Comparison of ENCODE assay signal across 8 cellular contexts in the genomic region with DNA sequence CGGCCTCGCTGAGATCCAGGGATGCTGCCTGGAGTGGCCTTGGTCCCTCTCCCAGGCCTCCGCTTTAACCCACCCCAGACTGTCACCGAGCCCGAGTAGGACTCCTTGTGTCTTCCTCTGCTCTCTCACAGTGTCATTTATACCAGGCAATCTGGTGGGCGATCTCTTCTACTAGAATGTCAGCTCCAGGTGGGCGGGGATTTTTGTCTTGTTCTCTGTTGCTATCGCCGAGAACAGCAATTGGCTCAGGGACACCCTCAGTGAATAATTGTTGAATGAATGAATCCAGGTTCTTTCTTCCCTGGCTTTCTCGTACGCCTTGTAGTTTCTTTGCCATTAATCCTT. TPM values are rescaled to one million over a fixed set of nuclear protein-coding genes. Genes with fewer than 3 reads are reported as not detected.
A peak's percentile ranks its signal among the peaks of the same experiment; 100 is the strongest.
DNase-seq lines count a peak whose midpoint lies in the region; ATAC-seq and TF ChIP-seq lines count a peak whose summit lies in the region.

No MANE protein-coding gene starts in this region.

- no peak overlapping the region for H2AK5ac ChIP-seq in mesendoderm (ENCODE audit: low read length)

- no peak for ATAC-seq in HG02610 (IDR thresholded peaks at IDR 0.05; ENCODE audit: unreplicated experiment)

- H2BK15ac ChIP-seq in mesendoderm (replicated peaks; ENCODE audit: low read depth), result no peak overlapping the region

- H3K23ac ChIP-seq in mesendoderm (ENCODE audit: low read length), result peak overlapping the region; percentile 25

- peaks cover 58% of the 10 kb centered on the region for H3K36me3 ChIP-seq in NT2/D1 (ENCODE audit: insufficient read depth, insufficient read length, low read length)
- H3K36me3 ChIP-seq in breast epithelium, result peaks cover 6% of the 10 kb centered on the region
- H3K36me3 ChIP-seq in mesendoderm (ENCODE audit: control insufficient read depth, insufficient read depth, low read length), result peaks cover 9% of the 10 kb centered on the region

- H3K27me3 ChIP-seq in NT2/D1 (ENCODE audit: insufficient read depth, insufficient read length) (no peaks in the 10 kb centered on the region), breast epithelium (no peaks in the 10 kb centered on the region), mesendoderm (ENCODE audit: insufficient read depth, low read length, poor library complexity) (no peaks in the 10 kb centered on the region)

- TF ChIP-seq CTCF in breast epithelium (IDR thresholded peaks at IDR 0.05), result no peak

- no CpG with 5 or more reads among the region's 11 CpGs for WGBS in mesendoderm (ENCODE audit: extremely low coverage, insufficient coverage, low lambda C conversion rate)

- peak overlapping the region; percentile 28 for H3K4ac ChIP-seq in mesendoderm (ENCODE audit: low read depth, low read length)

- no peak overlapping the region for H2BK5ac ChIP-seq in mesendoderm (ENCODE audit: low read length)

- H3K18ac ChIP-seq in mesendoderm (ENCODE audit: low read length), result no peak overlapping the region

- no peak overlapping the region for H4K8ac ChIP-seq in mesendoderm (ENCODE audit: low read depth, low read length)

- peaks cover 26% of the 10 kb centered on the region for H3K79me2 ChIP-seq in mesendoderm (ENCODE audit: control insufficient read depth, insufficient read depth, low read length)

- H3K9me3 ChIP-seq in NT2/D1 (ENCODE audit: insufficient read depth, low read length) (no peaks in the 10 kb centered on the region), breast epithelium (no peaks in the 10 kb centered on the region)

- H3K4me1 ChIP-seq in NT2/D1 (ENCODE audit: insufficient read depth, insufficient read length) (no peaks in the 10 kb centered on the region), breast epithelium (peaks cover 9 to 19% of the 10 kb centered on the region in 2 donors), mesendoderm (ENCODE audit: control insufficient read depth, low read depth, low read length) (peaks cover 3% of the 10 kb centered on the region)

- peak overlapping the region; percentile 99 for H3K4me3 ChIP-seq in NT2/D1 (ENCODE audit: insufficient read length, low read depth)
- H3K4me3 ChIP-seq in breast epithelium, result peak overlapping the region; percentile 78 to 95 (median 90)
- peak overlapping the region; percentile 56 for H3K4me3 ChIP-seq in mesendoderm (ENCODE audit: low read length)

- intact Hi-C loops in breast epithelium (cut with DNase I; ENCODE audit: low total_unique reads), result no loop called here

- peak overlapping the region; percentile 76 for H3K4me2 ChIP-seq in mesendoderm (ENCODE audit: low read length)

- H3K56ac ChIP-seq in mesendoderm (ENCODE audit: low read length), result peak overlapping the region; percentile 87

- no peak overlapping the region for H4K5ac ChIP-seq in mesendoderm (ENCODE audit: low read length)

- no peak overlapping the region for H2BK120ac ChIP-seq in mesendoderm (ENCODE audit: low read depth, low read length)

- no peak for TF ChIP-seq POLR2A in breast epithelium (IDR thresholded peaks at IDR 0.05)

- peak; percentile 5 for DNase-seq in COLO829 (ENCODE audit: low spot score)
- DNase-seq in NT2/D1 (ENCODE audit: low read depth, low spot score), result no peak
- DNase-seq in breast epithelium (ENCODE audit: low spot score in 2 of 2), result no peak
- DNase-seq in mesendoderm, result peak; percentile 49
- peak; percentile 55 for DNase-seq in stimulated activated naive CD4-positive, alpha-beta T cell treated with Interleukin-2 at 50 U/mL for 16 hours (lab: John Stamatoyannopoulos, UW)
- DNase-seq in NCI-H1048 (lab: John Stamatoyannopoulos, UW), result no peak
- no peak for DNase-seq in SKM-1 treated with dmso at 0.1 percent for 144 hours (lab: John Stamatoyannopoulos, UW; ENCODE audit: unreplicated experiment)

- H3K9ac ChIP-seq in NT2/D1 (ENCODE audit: insufficient read length, low read depth), result peak overlapping the region; percentile 89
- peak overlapping the region; percentile 72 for H3K9ac ChIP-seq in mesendoderm (ENCODE audit: low read length)

- H3K79me1 ChIP-seq in mesendoderm (ENCODE audit: low read length), result peaks cover 26% of the 10 kb centered on the region

- H3K27ac ChIP-seq in breast epithelium, result peak overlapping the region; percentile 88 to 95
- H3K27ac ChIP-seq in mesendoderm (ENCODE audit: low read depth, low read length), result no peak overlapping the region

RNA-seq across cellular contexts. Expression of a gene that starts 0.6 kb away (rescaled TPM):
- 10 to 100 TPM; 50.2 to 60.6 (median 53.7) TPM for total RNA-seq in breast epithelium
- polyA plus RNA-seq in mesendoderm (2013, experiment 1 of 2), result 37.8 TPM
- 37.0 TPM for polyA plus RNA-seq in mesendoderm (2013, experiment 2 of 2)

RNA-seq across cellular contexts. Expression of a gene that starts 0.8 kb away (rescaled TPM):
- 10 to 100 TPM in 1 of 3 donors, 1 to 10 TPM in 2; 7.2 to 16.4 (median 8.8) TPM for total RNA-seq in breast epithelium
- polyA plus RNA-seq in mesendoderm (2013, experiment 1 of 2), result 6.6 TPM
- polyA plus RNA-seq in mesendoderm (2013, experiment 2 of 2), result 6.1 TPM

RNA-seq across cellular contexts. Expression of a gene that starts 31.2 kb away (rescaled TPM):
- total RNA-seq in breast epithelium, result 1 to 10 TPM in 1 of 3 donors, under 1 TPM in 1, not detected in 1; 0.59 to 1.1 TPM
- polyA plus RNA-seq in mesendoderm (2013, experiment 1 of 2), result 0.03 TPM
- not detected for polyA plus RNA-seq in mesendoderm (2013, experiment 2 of 2)

RNA-seq across cellular contexts. Expression of a gene that starts 39.9 kb away (rescaled TPM):
- 100 to 1,000 TPM in 1 of 3 donors, 10 to 100 TPM in 2; 24.5 to 543 (median 61.9) TPM for total RNA-seq in breast epithelium
- not detected for polyA plus RNA-seq in mesendoderm (2013, experiment 1 of 2)
- not detected for polyA plus RNA-seq in mesendoderm (2013, experiment 2 of 2)

Comparison
In these comparisons a context has a peak if more than half of its experiments do, and no peak if none do; other contexts are left out.
1. DNase-seq: peak in COLO829 (single experiment), mesendoderm (single experiment) and stimulated activated naive CD4-positive, alpha-beta T cell treated with Interleukin-2 at 50 U/mL for 16 hours (single experiment); none in NT2/D1 (single experiment), breast epithelium (0 of 2), NCI-H1048 (single experiment) and SKM-1 treated with dmso at 0.1 percent for 144 hours (single experiment).
2. Peak in every context shown above with its lines, with median percentiles within 50 percentile points of each other: H3K4me3 ChIP-seq.